Comparison of ENCODE assay signal across 14 cellular contexts in the genomic region with DNA sequence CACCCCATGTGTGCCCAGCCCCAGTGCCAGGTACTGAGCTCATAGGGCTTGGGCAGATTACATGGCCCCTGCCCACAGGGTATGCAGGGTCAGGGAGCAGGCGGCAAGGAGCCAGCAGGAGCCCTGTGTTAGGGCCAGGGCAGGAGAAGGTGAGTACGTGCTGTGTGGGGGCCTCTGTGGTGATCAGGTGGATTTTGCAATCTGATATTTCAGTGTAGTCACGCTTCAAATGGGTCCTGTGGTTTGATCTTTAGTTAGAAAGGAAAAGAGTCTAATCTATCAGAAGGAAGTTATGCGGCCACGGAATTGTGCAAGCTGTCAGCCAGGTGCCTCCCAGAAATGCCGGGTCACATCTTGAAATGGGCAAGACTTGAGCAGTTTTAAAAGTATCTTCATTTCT. TPM values are rescaled to one million over a fixed set of nuclear protein-coding genes. Genes with fewer than 3 reads are reported as not detected.
DNase-seq lines count a peak whose midpoint lies in the region; ATAC-seq and TF ChIP-seq lines count a peak whose summit lies in the region.
"Had no signal": no experiment of that assay in that cellular context is flagged by ENCODE, and none has a peak within 500 bp of the region (broad histone marks: within the 10 kb centered on the region; RNA-seq: fewer than 3 reads in every experiment).

No MANE protein-coding gene starts in this region.

- TF ChIP-seq CTCF in MCF 10A (IDR thresholded peaks at IDR 0.05; ENCODE audit: unreplicated experiment) = no peak
- TF ChIP-seq CTCF in mammary epithelial cell (conservative IDR thresholded peaks at IDR 0.05 in 1 of 2, IDR thresholded peaks at IDR 0.05 in 1 of 2; ENCODE audit: extremely low read depth in 1 of 2, insufficient read depth in 1 of 2, low read depth in 1 of 2, low read length in 2 of 2) = no peak
- no peak for TF ChIP-seq CTCF in WTC11 (IDR thresholded peaks at IDR 0.05)
- no peak for TF ChIP-seq CTCF in endothelial cell (IDR thresholded peaks at IDR 0.05; ENCODE audit: unreplicated experiment)
- no peak for TF ChIP-seq CTCF in type B pancreatic cell (conservative IDR thresholded peaks at IDR 0.05)

- H3K9ac ChIP-seq in mammary epithelial cell (ENCODE audit: insufficient read depth, low read length) = no peak overlapping the region
- H3K9ac ChIP-seq: GM23248 had no signal

- peaks cover 94% of the 10 kb centered on the region for H3K79me2 ChIP-seq in mammary epithelial cell (ENCODE audit: insufficient read depth, low read length)

- H3K4me3 Mint-ChIP-seq in MCF 10A (ENCODE audit: unreplicated experiment) = no peak overlapping the region
- no peak overlapping the region for H3K4me3 Mint-ChIP-seq in WTC11
- H3K4me3 Mint-ChIP-seq in endothelial cell (ENCODE audit: unreplicated experiment) = no peak overlapping the region
- H3K4me3 Mint-ChIP-seq in type B pancreatic cell = no peak overlapping the region
- H3K4me3 Mint-ChIP-seq: activated B cell treated with CpG ODN at 0.5 μM for 24 hours, nephron had no signal

- no peak overlapping the region for H2AFZ ChIP-seq in mammary epithelial cell (ENCODE audit: low read depth, low read length)
- H2AFZ ChIP-seq: GM23248 had no signal

- H3K27me3 ChIP-seq in mammary epithelial cell (ENCODE audit: insufficient read depth, low read length) = no peaks in the 10 kb centered on the region
- H3K27me3 ChIP-seq: body of pancreas, esophagus squamous epithelium had no signal

- H3K4me3 ChIP-seq in mammary epithelial cell (replicated peaks in 1 of 3; ENCODE audit: insufficient read depth in 1 of 3, low read depth in 2 of 3, low read length in 3 of 3) = no peak overlapping the region
- H3K4me3 ChIP-seq: body of pancreas, esophagus squamous epithelium, GM23248 had no signal

- CTCF ChIA-PET in MCF 10A (lab: Yijun Ruan, JAX) = interaction anchor here (0.6 to 0.8 kb wide), 3 partner anchors 11 to 284 kb away, joined by 3 read pairs; no protein-coding TSS in a partner anchor
- CTCF ChIA-PET in mammary epithelial cell (lab: Charles Lee; ENCODE audit: low non-redundant PET) = no interaction called here
- CTCF ChIA-PET in WTC11 (lab: Charles Lee) = interaction anchor here (1.2 kb wide), 1 partner anchor 123 kb away, joined by 5 read pairs; no protein-coding TSS in a partner anchor

- no TSS peak for BruUV-seq in MCF 10A (replicated peaks; lab: Mats Ljungman, UMichigan)
- BruUV-seq in mammary epithelial cell (replicated peaks; lab: Mats Ljungman, UMichigan) = no TSS peak

- intact Hi-C loops in MCF 10A (cut with micrococcal nuclease) (no loop called here), mammary epithelial cell (cut with micrococcal nuclease) (no loop called here)

- no peaks in the 10 kb centered on the region for H3K9me3 ChIP-seq in mammary epithelial cell (replicated peaks; ENCODE audit: insufficient read depth, low read length)
- H3K9me3 ChIP-seq: body of pancreas, esophagus squamous epithelium had no signal

- no peak overlapping the region for H3K4me2 ChIP-seq in mammary epithelial cell (ENCODE audit: insufficient read depth, low read depth, low read length)

- H3K36me3 Mint-ChIP-seq in MCF 10A (ENCODE audit: insufficient read depth, unreplicated experiment) = peaks cover 32% of the 10 kb centered on the region
- peaks cover 10% of the 10 kb centered on the region for H3K36me3 Mint-ChIP-seq in WTC11
- H3K36me3 Mint-ChIP-seq in endothelial cell (ENCODE audit: low read depth, unreplicated experiment) = peaks cover 31% of the 10 kb centered on the region
- peaks cover 18% of the 10 kb centered on the region for H3K36me3 Mint-ChIP-seq in type B pancreatic cell

- no peaks in the 10 kb centered on the region for H4K20me1 ChIP-seq in mammary epithelial cell (ENCODE audit: insufficient read depth, low read length)

- 86% methylated on average over 4 of the region's 6 CpGs for WGBS in mammary epithelial cell (ENCODE audit: low coverage, missing lambda C conversion rate)

- peaks cover 27% of the 10 kb centered on the region for H3K4me1 Mint-ChIP-seq in MCF 10A (ENCODE audit: insufficient read depth, unreplicated experiment)
- H3K4me1 Mint-ChIP-seq in WTC11 = peaks cover 35% of the 10 kb centered on the region
- peaks cover 59% of the 10 kb centered on the region for H3K4me1 Mint-ChIP-seq in endothelial cell (ENCODE audit: unreplicated experiment)
- peaks cover 34% of the 10 kb centered on the region for H3K4me1 Mint-ChIP-seq in type B pancreatic cell (ENCODE audit: unreplicated experiment)

- H3K36me3 ChIP-seq in mammary epithelial cell (ENCODE audit: insufficient read depth, low read length) = no peaks in the 10 kb centered on the region

- no peak for DNase-seq in MCF 10A (ENCODE audit: unreplicated experiment)
- DNase-seq in mammary epithelial cell = no peak
- DNase-seq in WTC11 (ENCODE audit: low spot score) = no peak
- no peak for DNase-seq in endothelial cell (ENCODE audit: low spot score)
- DNase-seq in type B pancreatic cell (ENCODE audit: extremely low spot score, unreplicated experiment) = peak; percentile 43
- no peak for DNase-seq in islet precursor cell
- DNase-seq in NCI-H524 treated with DMSO at 0.1 percent for 48 hours (lab: John Stamatoyannopoulos, UW) = no peak
- DNase-seq: activated B cell treated with CpG ODN at 0.5 μM for 24 hours, body of pancreas, esophagus squamous epithelium, GM23248, NCI-H2081 treated with DMSO at 0.1 percent for 48 hours had no signal

- no peaks in the 10 kb centered on the region for H3K4me1 ChIP-seq in mammary epithelial cell (ENCODE audit: insufficient read depth, low read length)

- dilution Hi-C loops in mammary epithelial cell (cut with HindIII; ENCODE audit: low sequenced_read_pairs) = no loop called here

- POLR2A ChIA-PET in MCF 10A (lab: Yijun Ruan, JAX) = interaction anchor here (1.0 to 1.3 kb wide), 2 partner anchors 10 to 80 kb away, joined by 3 read pairs; a partner anchor contains a TSS
- POLR2A ChIA-PET in WTC11 (lab: Charles Lee) = no interaction called here

- H3K27ac Mint-ChIP-seq in MCF 10A (ENCODE audit: low read depth, unreplicated experiment) (peak overlapping the region; percentile 46), WTC11 (peak overlapping the region; percentile 24), endothelial cell (ENCODE audit: unreplicated experiment) (peak overlapping the region; percentile 79), type B pancreatic cell (no peak overlapping the region)
- H3K27ac Mint-ChIP-seq: activated B cell treated with CpG ODN at 0.5 μM for 24 hours had no signal

- no peaks in the 10 kb centered on the region for H3K9me3 Mint-ChIP-seq in MCF 10A (ENCODE audit: unreplicated experiment)
- H3K9me3 Mint-ChIP-seq in WTC11 = peaks cover 6% of the 10 kb centered on the region; the same call in 1 of the 2 replicates
- peaks cover 6% of the 10 kb centered on the region for H3K9me3 Mint-ChIP-seq in endothelial cell (ENCODE audit: unreplicated experiment)
- H3K9me3 Mint-ChIP-seq in type B pancreatic cell = no peaks in the 10 kb centered on the region
- H3K9me3 Mint-ChIP-seq: activated B cell treated with CpG ODN at 0.5 μM for 24 hours had no signal

- no peak overlapping the region for H3K27ac ChIP-seq in mammary epithelial cell (ENCODE audit: insufficient read depth, low read depth, low read length)
- H3K27ac ChIP-seq: body of pancreas, esophagus squamous epithelium, GM23248 had no signal

- in situ Hi-C loops in mammary epithelial cell (cut with MboI; ENCODE audit: low sequenced_read_pairs in 2 of 2) = no loop called here

- no peaks in the 10 kb centered on the region for H3K27me3 Mint-ChIP-seq in MCF 10A (ENCODE audit: insufficient read depth, unreplicated experiment)
- no peaks in the 10 kb centered on the region for H3K27me3 Mint-ChIP-seq in WTC11 (ENCODE audit: low read depth)
- H3K27me3 Mint-ChIP-seq in endothelial cell (ENCODE audit: unreplicated experiment) = peaks cover 20% of the 10 kb centered on the region
- no peaks in the 10 kb centered on the region for H3K27me3 Mint-ChIP-seq in type B pancreatic cell
- H3K27me3 Mint-ChIP-seq: activated B cell treated with CpG ODN at 0.5 μM for 24 hours had no signal

- ATAC-seq in WTC11 (no peak), HG02571 (IDR thresholded peaks at IDR 0.05; ENCODE audit: unreplicated experiment) (no peak)
- ATAC-seq: body of pancreas had no signal

TF ChIP-seq in WTC11, 78 proteins besides CTCF, POLR2A, EP300 and RAD21 (continues in another document):
- TF ChIP-seq RORB (CRISPR knock-in tag; IDR thresholded peaks at IDR 0.05) = no peak
- TF ChIP-seq, protein P1, sequence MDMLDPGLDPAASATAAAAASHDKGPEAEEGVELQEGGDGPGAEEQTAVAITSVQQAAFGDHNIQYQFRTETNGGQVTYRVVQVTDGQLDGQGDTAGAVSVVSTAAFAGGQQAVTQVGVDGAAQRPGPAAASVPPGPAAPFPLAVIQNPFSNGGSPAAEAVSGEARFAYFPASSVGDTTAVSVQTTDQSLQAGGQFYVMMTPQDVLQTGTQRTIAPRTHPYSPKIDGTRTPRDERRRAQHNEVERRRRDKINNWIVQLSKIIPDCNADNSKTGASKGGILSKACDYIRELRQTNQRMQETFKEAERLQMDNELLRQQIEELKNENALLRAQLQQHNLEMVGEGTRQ (CRISPR knock-in tag; IDR thresholded peaks at IDR 0.05) = no peak
- TF ChIP-seq NR3C1 (CRISPR knock-in tag; conservative IDR thresholded peaks at IDR 0.05; ENCODE audit: low read depth) = no peak
- TF ChIP-seq SOX15 (CRISPR knock-in tag; IDR thresholded peaks at IDR 0.05) = no peak
- TF ChIP-seq, protein P2, sequence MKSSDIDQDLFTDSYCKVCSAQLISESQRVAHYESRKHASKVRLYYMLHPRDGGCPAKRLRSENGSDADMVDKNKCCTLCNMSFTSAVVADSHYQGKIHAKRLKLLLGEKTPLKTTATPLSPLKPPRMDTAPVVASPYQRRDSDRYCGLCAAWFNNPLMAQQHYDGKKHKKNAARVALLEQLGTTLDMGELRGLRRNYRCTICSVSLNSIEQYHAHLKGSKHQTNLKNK (CRISPR knock-in tag; IDR thresholded peaks at IDR 0.05) = no peak
- TF ChIP-seq ZNF671 (CRISPR knock-in tag; IDR thresholded peaks at IDR 0.05) = no peak
- TF ChIP-seq, protein P3, sequence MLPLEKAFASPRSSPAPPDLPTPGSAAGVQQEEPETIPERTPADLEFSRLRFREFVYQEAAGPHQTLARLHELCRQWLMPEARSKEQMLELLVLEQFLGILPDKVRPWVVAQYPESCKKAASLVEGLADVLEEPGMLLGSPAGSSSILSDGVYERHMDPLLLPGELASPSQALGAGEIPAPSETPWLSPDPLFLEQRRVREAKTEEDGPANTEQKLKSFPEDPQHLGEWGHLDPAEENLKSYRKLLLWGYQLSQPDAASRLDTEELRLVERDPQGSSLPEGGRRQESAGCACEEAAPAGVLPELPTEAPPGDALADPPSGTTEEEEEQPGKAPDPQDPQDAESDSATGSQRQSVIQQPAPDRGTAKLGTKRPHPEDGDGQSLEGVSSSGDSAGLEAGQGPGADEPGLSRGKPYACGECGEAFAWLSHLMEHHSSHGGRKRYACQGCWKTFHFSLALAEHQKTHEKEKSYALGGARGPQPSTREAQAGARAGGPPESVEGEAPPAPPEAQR (CRISPR knock-in tag; IDR thresholded peaks at IDR 0.05) = no peak

RNA-seq across cellular contexts. Expression of a gene that starts 13.9 kb away (rescaled TPM):
- total RNA-seq in MCF 10A (2022) = 116 and 125 TPM in 2 replicates
- 10 to 100 TPM; 41.5 to 69.3 TPM for total RNA-seq in mammary epithelial cell
- polyA plus RNA-seq in mammary epithelial cell = 84.4 TPM
- 30.8 TPM for polyA minus RNA-seq in mammary epithelial cell
- total RNA-seq in WTC11 (2021) = 48.8 to 50.6 TPM (median 49.5 TPM) in 3 replicates
- total RNA-seq in endothelial cell (ENCODE audit: unreplicated experiment) = 107 TPM
- 43.1 and 49.6 TPM in 2 replicates for total RNA-seq in type B pancreatic cell (ENCODE audit: low replicate concordance)
